ENCODE assay signal across 9 cellular contexts in the genomic region with DNA sequence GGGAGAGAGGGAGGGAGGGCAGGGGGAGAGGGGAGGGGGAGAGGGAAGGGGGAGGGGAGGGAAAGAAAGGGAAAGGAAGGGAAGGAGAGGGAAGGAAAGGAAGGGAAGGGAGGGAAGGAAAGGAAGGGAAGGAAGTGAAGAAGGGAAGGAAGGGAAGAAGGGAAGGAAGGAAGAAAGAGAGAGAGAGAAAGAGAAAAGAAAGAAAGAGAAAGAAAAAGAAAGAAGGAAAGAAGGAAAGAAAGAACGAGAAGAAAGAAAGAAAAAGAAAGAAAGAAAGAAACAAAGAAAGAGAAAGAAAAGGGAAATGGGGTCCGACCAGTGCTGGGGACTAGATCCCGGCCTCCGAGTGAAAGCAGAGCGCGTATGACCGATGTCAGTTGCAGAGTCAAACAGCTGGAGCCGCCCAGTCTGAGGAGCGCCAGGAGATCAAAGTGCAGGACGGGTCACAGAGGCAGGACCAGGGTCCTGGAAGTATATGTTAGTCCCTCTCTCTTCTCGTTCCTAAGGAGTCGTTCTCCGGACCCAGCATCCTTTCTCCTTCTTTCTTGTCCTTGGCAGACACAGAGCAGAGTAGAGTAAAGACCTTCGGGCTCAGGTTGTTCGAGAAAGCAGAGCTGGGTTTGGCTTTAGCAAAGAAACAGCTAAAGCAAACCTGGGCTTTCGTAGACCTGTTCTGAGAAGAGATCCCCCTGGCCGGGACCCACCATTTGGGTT.
A peak's percentile ranks its signal among the peaks of the same experiment; 100 is the strongest.
DNase-seq lines count a peak whose midpoint lies in the region; ATAC-seq and TF ChIP-seq lines count a peak whose summit lies in the region.
"Had no signal": no experiment of that assay in that cellular context is flagged by ENCODE, and none has a peak within 500 bp of the region (broad histone marks: within the 10 kb centered on the region; RNA-seq: fewer than 3 reads in every experiment).

No MANE protein-coding gene starts in this region.

- no peak for TF ChIP-seq CTCF in dorsolateral prefrontal cortex (IDR thresholded peaks at IDR 0.05 in 54 of 56, conservative IDR thresholded peaks at IDR 0.05 in 2 of 56; ENCODE audit: low read depth in 1 of 56, partially characterized antibody in 56 of 56)

- TF ChIP-seq POLR2A in GM18505 (IDR thresholded peaks at IDR 0.05; ENCODE audit: borderline replicate concordance, extremely low read depth, insufficient read depth, insufficient read length) = no peak

- intact Hi-C loops in dorsolateral prefrontal cortex (cut with DNase I) = loop anchor here (1.0 to 5.0 kb wide), 5 partner anchors 318 to 518 kb away; no protein-coding TSS in a partner anchor

- peak overlapping the region; percentile 41 for H2AFZ ChIP-seq in neuron (ENCODE audit: low read depth, low read length)

- H3K36me3 ChIP-seq in HUES48 (ENCODE audit: control insufficient read depth, insufficient read depth, low read length) = no peaks in the 10 kb centered on the region
- no peaks in the 10 kb centered on the region for H3K36me3 ChIP-seq in neuron (ENCODE audit: insufficient read depth, low read length)

- ATAC-seq in GM18505 (IDR thresholded peaks at IDR 0.05; ENCODE audit: unreplicated experiment) (no peak), HG03469 (IDR thresholded peaks at IDR 0.05; ENCODE audit: unreplicated experiment) (no peak)

- DNase-seq in NCI-H345 treated with DMSO at 0.1 percent for 48 hours (lab: John Stamatoyannopoulos, UW; ENCODE audit: unreplicated experiment) (peak; percentile 33), NCI-H345 (lab: John Stamatoyannopoulos, UW) (no peak), dorsolateral prefrontal cortex (no peak), NCI-H2171 treated with DMSO at 0.1 percent for 48 hours (lab: John Stamatoyannopoulos, UW) (no peak)

- no peaks in the 10 kb centered on the region for H3K9me3 ChIP-seq in HUES48 (ENCODE audit: control insufficient read depth, insufficient read depth, low read length)
- H3K9me3 ChIP-seq in neuron (ENCODE audit: low read length) = no peaks in the 10 kb centered on the region

- no peak overlapping the region for H3K9ac ChIP-seq in HUES48 (ENCODE audit: low read depth, low read length)

- H3K27me3 ChIP-seq in HUES48 (ENCODE audit: control insufficient read depth, insufficient read depth, low read length) (peaks cover 8% of the 10 kb centered on the region), dorsolateral prefrontal cortex (peaks cover 0 to 12% (median 0%) of the 10 kb centered on the region in 45 donors), neuron (ENCODE audit: insufficient read depth, low read length) (peaks cover 2% of the 10 kb centered on the region)

- H3K4me1 ChIP-seq in HUES48 (ENCODE audit: control insufficient read depth, insufficient read depth, low read length) (no peaks in the 10 kb centered on the region), neuron (ENCODE audit: insufficient read depth, low read length) (no peaks in the 10 kb centered on the region)

- H3K27ac ChIP-seq in HUES48 (ENCODE audit: low read depth, low read length) (no peak overlapping the region), dorsolateral prefrontal cortex (peak overlapping the region in 2 of 59 donors; percentile 2 to 43)
- H3K27ac ChIP-seq: C4-2B had no signal

- H3K4me3 ChIP-seq in HUES48 (ENCODE audit: low read depth, low read length) = peak overlapping the region; percentile 67
- H3K4me3 ChIP-seq in dorsolateral prefrontal cortex = peak overlapping the region; percentile 6 to 67 (median 46)
- H3K4me3 ChIP-seq in neuron (ENCODE audit: low read length) = no peak overlapping the region
